Comparison of ENCODE assay signal across 1 cellular context in the genomic region with DNA sequence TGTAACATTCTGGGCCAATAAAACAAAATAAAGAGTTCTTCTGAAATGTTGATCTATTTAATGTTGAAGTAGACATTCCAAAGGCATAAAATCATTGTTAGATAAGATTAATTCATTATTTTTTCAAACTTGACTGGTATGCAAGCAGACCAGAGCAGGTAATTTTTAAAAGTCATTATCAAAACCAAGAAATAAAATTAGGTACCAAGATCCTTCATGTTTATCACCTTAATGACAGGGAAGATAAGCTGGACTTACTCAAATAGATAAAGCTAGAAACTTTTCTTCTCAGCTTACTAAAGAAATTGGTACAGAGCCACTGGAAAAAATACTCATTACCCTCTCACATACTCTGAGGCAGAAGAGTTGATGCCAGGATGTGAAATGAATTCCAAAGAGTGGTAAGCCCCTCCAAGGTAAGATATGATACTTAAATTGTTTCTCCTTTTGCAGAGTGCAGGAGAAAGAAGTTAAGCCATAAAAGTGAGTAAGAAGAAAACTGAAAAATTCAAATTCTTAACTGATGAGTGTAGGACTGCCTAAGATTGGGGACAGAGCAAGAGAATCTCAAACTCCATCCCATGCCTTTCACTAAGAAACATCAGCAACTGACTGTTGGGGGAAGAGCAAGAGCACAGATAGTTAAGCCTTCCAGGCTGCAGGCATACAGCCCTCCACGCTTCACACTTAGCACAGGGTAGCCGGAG.
TF ChIP-seq lines count a peak whose summit lies in the region.

No MANE protein-coding gene starts in this region.

TF ChIP-seq in SK-N-SH treated with all-trans-retinoic acid at 6 μM for 48 hours, 23 proteins besides CTCF, POLR2A, EP300 and RAD21 (continued from another document):
- TF ChIP-seq, protein P1, sequence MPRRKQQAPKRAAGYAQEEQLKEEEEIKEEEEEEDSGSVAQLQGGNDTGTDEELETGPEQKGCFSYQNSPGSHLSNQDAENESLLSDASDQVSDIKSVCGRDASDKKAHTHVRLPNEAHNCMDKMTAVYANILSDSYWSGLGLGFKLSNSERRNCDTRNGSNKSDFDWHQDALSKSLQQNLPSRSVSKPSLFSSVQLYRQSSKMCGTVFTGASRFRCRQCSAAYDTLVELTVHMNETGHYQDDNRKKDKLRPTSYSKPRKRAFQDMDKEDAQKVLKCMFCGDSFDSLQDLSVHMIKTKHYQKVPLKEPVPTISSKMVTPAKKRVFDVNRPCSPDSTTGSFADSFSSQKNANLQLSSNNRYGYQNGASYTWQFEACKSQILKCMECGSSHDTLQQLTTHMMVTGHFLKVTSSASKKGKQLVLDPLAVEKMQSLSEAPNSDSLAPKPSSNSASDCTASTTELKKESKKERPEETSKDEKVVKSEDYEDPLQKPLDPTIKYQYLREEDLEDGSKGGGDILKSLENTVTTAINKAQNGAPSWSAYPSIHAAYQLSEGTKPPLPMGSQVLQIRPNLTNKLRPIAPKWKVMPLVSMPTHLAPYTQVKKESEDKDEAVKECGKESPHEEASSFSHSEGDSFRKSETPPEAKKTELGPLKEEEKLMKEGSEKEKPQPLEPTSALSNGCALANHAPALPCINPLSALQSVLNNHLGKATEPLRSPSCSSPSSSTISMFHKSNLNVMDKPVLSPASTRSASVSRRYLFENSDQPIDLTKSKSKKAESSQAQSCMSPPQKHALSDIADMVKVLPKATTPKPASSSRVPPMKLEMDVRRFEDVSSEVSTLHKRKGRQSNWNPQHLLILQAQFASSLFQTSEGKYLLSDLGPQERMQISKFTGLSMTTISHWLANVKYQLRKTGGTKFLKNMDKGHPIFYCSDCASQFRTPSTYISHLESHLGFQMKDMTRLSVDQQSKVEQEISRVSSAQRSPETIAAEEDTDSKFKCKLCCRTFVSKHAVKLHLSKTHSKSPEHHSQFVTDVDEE (CRISPR knock-in tag; IDR thresholded peaks at IDR 0.05) = no peak
- TF ChIP-seq, protein P2, sequence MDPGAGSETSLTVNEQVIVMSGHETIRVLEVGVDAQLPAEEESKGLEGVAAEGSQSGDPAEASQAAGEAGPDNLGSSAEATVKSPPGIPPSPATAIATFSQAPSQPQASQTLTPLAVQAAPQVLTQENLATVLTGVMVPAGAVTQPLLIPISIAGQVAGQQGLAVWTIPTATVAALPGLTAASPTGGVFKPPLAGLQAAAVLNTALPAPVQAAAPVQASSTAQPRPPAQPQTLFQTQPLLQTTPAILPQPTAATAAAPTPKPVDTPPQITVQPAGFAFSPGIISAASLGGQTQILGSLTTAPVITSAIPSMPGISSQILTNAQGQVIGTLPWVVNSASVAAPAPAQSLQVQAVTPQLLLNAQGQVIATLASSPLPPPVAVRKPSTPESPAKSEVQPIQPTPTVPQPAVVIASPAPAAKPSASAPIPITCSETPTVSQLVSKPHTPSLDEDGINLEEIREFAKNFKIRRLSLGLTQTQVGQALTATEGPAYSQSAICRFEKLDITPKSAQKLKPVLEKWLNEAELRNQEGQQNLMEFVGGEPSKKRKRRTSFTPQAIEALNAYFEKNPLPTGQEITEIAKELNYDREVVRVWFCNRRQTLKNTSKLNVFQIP (CRISPR knock-in tag; IDR thresholded peaks at IDR 0.05; ENCODE audit: borderline replicate concordance, low read depth) = no peak; the same call in 1 of the 2 replicates
- peak; percentile 96 for TF ChIP-seq ISL1 (CRISPR knock-in tag; IDR thresholded peaks at IDR 0.05)
- TF ChIP-seq, protein P3, sequence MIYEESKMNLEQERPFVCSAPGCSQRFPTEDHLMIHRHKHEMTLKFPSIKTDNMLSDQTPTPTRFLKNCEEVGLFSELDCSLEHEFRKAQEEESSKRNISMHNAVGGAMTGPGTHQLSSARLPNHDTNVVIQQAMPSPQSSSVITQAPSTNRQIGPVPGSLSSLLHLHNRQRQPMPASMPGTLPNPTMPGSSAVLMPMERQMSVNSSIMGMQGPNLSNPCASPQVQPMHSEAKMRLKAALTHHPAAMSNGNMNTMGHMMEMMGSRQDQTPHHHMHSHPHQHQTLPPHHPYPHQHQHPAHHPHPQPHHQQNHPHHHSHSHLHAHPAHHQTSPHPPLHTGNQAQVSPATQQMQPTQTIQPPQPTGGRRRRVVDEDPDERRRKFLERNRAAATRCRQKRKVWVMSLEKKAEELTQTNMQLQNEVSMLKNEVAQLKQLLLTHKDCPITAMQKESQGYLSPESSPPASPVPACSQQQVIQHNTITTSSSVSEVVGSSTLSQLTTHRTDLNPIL (CRISPR knock-in tag; IDR thresholded peaks at IDR 0.05; ENCODE audit: low read depth) = peak; percentile 95
